In genomic region chr6:108592371-108593337, GRCh38 we compare ENCODE assay signal across 9 cellular contexts. TPM values are rescaled to one million over a fixed set of nuclear protein-coding genes. Genes with fewer than 3 reads are reported as not detected.
DNase-seq lines count a peak whose midpoint lies in the region; ATAC-seq and TF ChIP-seq lines count a peak whose summit lies in the region.
"Had no signal": no experiment of that assay in that cellular context is flagged by ENCODE, and none has a peak within 500 bp of the region (broad histone marks: within the 10 kb centered on the region; RNA-seq: fewer than 3 reads in every experiment).

No MANE protein-coding gene starts in this region.

- ATAC-seq in GM19035 (IDR thresholded peaks at IDR 0.05; ENCODE audit: unreplicated experiment) (peak; percentile 84), HG03354 (IDR thresholded peaks at IDR 0.05; ENCODE audit: poor library complexity, severe bottlenecking, unreplicated experiment) (peak; percentile 93), left lobe of liver (no peak)

- no peak overlapping the region for H3K9ac ChIP-seq in SU-DHL-6 (ENCODE audit: low read length)

- H3K9me3 ChIP-seq in SU-DHL-6 (ENCODE audit: insufficient read depth, low read length): no peaks in the 10 kb centered on the region
- H3K9me3 ChIP-seq: pancreas had no signal

- H3K27me3 Mint-ChIP-seq in type B pancreatic cell: no peaks in the 10 kb centered on the region

- H3K27ac Mint-ChIP-seq in type B pancreatic cell: peak overlapping the region; percentile 63

- no peak overlapping the region for H3K27ac ChIP-seq in SU-DHL-6 (ENCODE audit: low read depth, low read length)

- peaks cover 87% of the 10 kb centered on the region for H3K4me1 Mint-ChIP-seq in type B pancreatic cell (ENCODE audit: unreplicated experiment)

- H2AFZ ChIP-seq in SU-DHL-6 (ENCODE audit: low read depth, low read length, severe bottlenecking): no peak overlapping the region

- H3K4me3 Mint-ChIP-seq in type B pancreatic cell: peak overlapping the region; percentile 25

- H3K36me3 ChIP-seq in SU-DHL-6 (ENCODE audit: low read length): no peaks in the 10 kb centered on the region
- H3K36me3 ChIP-seq: pancreas had no signal

- H3K4me3 ChIP-seq in SU-DHL-6 (ENCODE audit: insufficient read depth, low read length, poor library complexity, severe bottlenecking) (no peak overlapping the region), cardiac fibroblast (replicated peaks in 1 of 2; ENCODE audit: low read depth in 2 of 2, low read length in 2 of 2) (no peak overlapping the region)
- H3K4me3 ChIP-seq: pancreas had no signal

- DNase-seq in AG20443 (ENCODE audit: low spot score) (peak; percentile 66), cardiac fibroblast (ENCODE audit: low read depth in 2 of 2) (peak; percentile 55 to 88), myocyte (ENCODE audit: low read depth) (peak; percentile 99), type B pancreatic cell (ENCODE audit: extremely low spot score, unreplicated experiment) (no peak), left lobe of liver (ENCODE audit: low spot score) (no peak)
- DNase-seq: pancreas had no signal

- H4K20me1 ChIP-seq in SU-DHL-6 (ENCODE audit: low read depth, low read length): no peaks in the 10 kb centered on the region

- H3K9me3 Mint-ChIP-seq in type B pancreatic cell: no peaks in the 10 kb centered on the region

- no peak for TF ChIP-seq CTCF in SU-DHL-6 (IDR thresholded peaks at IDR 0.05; ENCODE audit: insufficient read depth, low read length, poor library complexity, severe bottlenecking)
- no peak for TF ChIP-seq CTCF in cardiac fibroblast (IDR thresholded peaks at IDR 0.05; ENCODE audit: low read depth, low read length)
- no peak for TF ChIP-seq CTCF in type B pancreatic cell (conservative IDR thresholded peaks at IDR 0.05)

- no peaks in the 10 kb centered on the region for H3K9me2 ChIP-seq in SU-DHL-6 (replicated peaks; ENCODE audit: insufficient read depth, low read length)

- peak overlapping the region; percentile 2 for H3K4me2 ChIP-seq in SU-DHL-6 (ENCODE audit: low read depth, low read length, poor library complexity, severe bottlenecking)

- no peaks in the 10 kb centered on the region for H3K79me2 ChIP-seq in SU-DHL-6 (ENCODE audit: insufficient read depth, low read length)

- H3K36me3 Mint-ChIP-seq in type B pancreatic cell: peaks cover 8% of the 10 kb centered on the region

- no peaks in the 10 kb centered on the region for H3K27me3 ChIP-seq in SU-DHL-6 (ENCODE audit: low read length)
- H3K27me3 ChIP-seq: pancreas had no signal

- 0 out of 2 replicates have a peak, but pooled peaks cover 3% of the 10 kb centered on the region for H3F3A ChIP-seq in SU-DHL-6 (ENCODE audit: insufficient read depth)

RNA-seq across cellular contexts. Expression of gene FOXO3, which starts 31.9 kb away (rescaled TPM):
- total RNA-seq in myocyte (49.2 and 58.6 TPM in 2 replicates), type B pancreatic cell (ENCODE audit: low replicate concordance) (30.4 and 43.3 TPM in 2 replicates), left lobe of liver (22.6 TPM)
- 12.9 TPM for polyA plus RNA-seq in myocyte (2012)

Comparison
In these comparisons a context has a peak if more than half of its experiments do, and no peak if none do; other contexts are left out.
1. DNase-seq: peak in AG20443 (single experiment), cardiac fibroblast (2 of 2) and myocyte (single experiment); none in type B pancreatic cell (single experiment) and left lobe of liver (single experiment).